In genomic region chr1:234698624-234699023, GRCh38 we compare ENCODE assay signal across 18 cellular contexts.
"Had no signal": no experiment of that assay in that cellular context is flagged by ENCODE, and none has a peak within 500 bp of the region (broad histone marks: within the 10 kb centered on the region; RNA-seq: fewer than 3 reads in every experiment).

No MANE protein-coding gene starts in this region.

- H3K9me3 ChIP-seq: body of pancreas, colonic mucosa, esophagus muscularis mucosa, tibial artery, uterus had no signal

- ATAC-seq: activated CD8-positive, alpha-beta T cell treated with anti-CD3 and anti-CD28 coated beads for 36 hours; body of pancreas; left ventricle myocardium superior; natural killer cell treated with Interleukin-12 subunit alpha and Interleukin-12 subunit beta and Interleukin-15 and Interleukin-18, amount 100 ng/mL, for 72 hours; stimulated activated effector memory CD8-positive, alpha-beta T cell treated with anti-CD3 and anti-CD28 coated beads, Interleukin-12 subunit alpha, Interleukin-12 subunit beta, amount 100 ng/mL, for 72 hours had no signal

- DNase-seq: activated B cell treated with CpG ODN at 0.5 μM for 24 hours; activated CD4-positive, alpha-beta T cell treated with anti-CD3 and anti-CD28 coated beads for 48 hours; activated CD8-positive, alpha-beta memory T cell treated with anti-CD3 and anti-CD28 coated beads, Interleukin-2, amount 50 U/mL, for 48 hours; activated CD8-positive, alpha-beta T cell treated with anti-CD3 and anti-CD28 coated beads for 36 hours; activated naive CD8-positive, alpha-beta T cell treated with anti-CD3 and anti-CD28 coated beads for 36 hours; amygdala; body of pancreas; central memory CD4-positive, alpha-beta T cell; colonic mucosa; hypothalamus; kidney; left ventricle myocardium superior; tibial artery; uterus had no signal

- H3K27ac Mint-ChIP-seq: activated B cell treated with CpG ODN at 0.5 μM for 24 hours; activated CD8-positive, alpha-beta T cell treated with anti-CD3 and anti-CD28 coated beads for 36 hours; activated naive CD8-positive, alpha-beta T cell treated with anti-CD3 and anti-CD28 coated beads for 36 hours; memory B cell had no signal

- H3K4me3 Mint-ChIP-seq: activated B cell treated with CpG ODN at 0.5 μM for 24 hours; activated CD8-positive, alpha-beta T cell treated with anti-CD3 and anti-CD28 coated beads for 36 hours; activated naive CD8-positive, alpha-beta T cell treated with anti-CD3 and anti-CD28 coated beads for 36 hours; memory B cell; natural killer cell treated with Interleukin-12 subunit alpha and Interleukin-12 subunit beta and Interleukin-15 and Interleukin-18, amount 100 ng/mL, for 72 hours; stimulated activated effector memory CD8-positive, alpha-beta T cell treated with anti-CD3 and anti-CD28 coated beads, Interleukin-12 subunit alpha, Interleukin-12 subunit beta, amount 100 ng/mL, for 72 hours had no signal

- H3K36me3 ChIP-seq: colonic mucosa, esophagus muscularis mucosa, tibial artery, uterus had no signal

- H3K27me3 Mint-ChIP-seq: activated B cell treated with CpG ODN at 0.5 μM for 24 hours; activated naive CD8-positive, alpha-beta T cell treated with anti-CD3 and anti-CD28 coated beads for 36 hours had no signal

- H3K4me3 ChIP-seq: body of pancreas, colonic mucosa, esophagus muscularis mucosa, tibial artery, uterus had no signal

- H3K27me3 ChIP-seq: body of pancreas, colonic mucosa, esophagus muscularis mucosa, tibial artery, uterus had no signal

- H3K9me3 Mint-ChIP-seq: activated B cell treated with CpG ODN at 0.5 μM for 24 hours; activated CD8-positive, alpha-beta T cell treated with anti-CD3 and anti-CD28 coated beads for 36 hours; activated naive CD8-positive, alpha-beta T cell treated with anti-CD3 and anti-CD28 coated beads for 36 hours; memory B cell; stimulated activated effector memory CD8-positive, alpha-beta T cell treated with anti-CD3 and anti-CD28 coated beads, Interleukin-12 subunit alpha, Interleukin-12 subunit beta, amount 100 ng/mL, for 72 hours had no signal

- H3K36me3 Mint-ChIP-seq: activated naive CD8-positive, alpha-beta T cell treated with anti-CD3 and anti-CD28 coated beads for 36 hours; memory B cell; natural killer cell treated with Interleukin-12 subunit alpha and Interleukin-12 subunit beta and Interleukin-15 and Interleukin-18, amount 100 ng/mL, for 72 hours; stimulated activated effector memory CD8-positive, alpha-beta T cell treated with anti-CD3 and anti-CD28 coated beads, Interleukin-12 subunit alpha, Interleukin-12 subunit beta, amount 100 ng/mL, for 72 hours had no signal

- H3K4me1 ChIP-seq: body of pancreas, uterus had no signal

- H3K27ac ChIP-seq: body of pancreas, colonic mucosa, esophagus muscularis mucosa, tibial artery, uterus had no signal
